21 cellular contexts compared by ENCODE assay signal in the genomic region with DNA sequence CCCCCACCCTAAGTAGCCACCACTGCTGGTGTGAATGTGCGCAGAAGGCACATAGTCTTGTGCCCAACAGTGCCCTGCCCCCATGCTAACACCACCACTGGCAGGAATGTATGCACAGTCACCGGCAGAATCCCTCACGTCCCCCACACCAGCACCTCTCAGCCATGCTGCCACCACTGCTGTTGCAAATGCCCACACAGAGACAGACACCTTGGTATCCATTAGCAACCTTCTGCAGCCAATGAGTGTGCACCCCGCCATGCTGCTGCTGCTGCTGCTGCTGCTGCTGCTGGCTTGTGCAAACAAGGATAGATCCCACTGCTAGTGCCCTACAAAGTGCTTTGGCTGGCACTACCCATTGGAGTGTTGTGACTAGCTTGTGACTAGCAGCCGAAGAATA. TPM values are rescaled to one million over a fixed set of nuclear protein-coding genes. Genes with fewer than 3 reads are reported as not detected.
A peak's percentile ranks its signal among the peaks of the same experiment; 100 is the strongest.
DNase-seq lines count a peak whose midpoint lies in the region; ATAC-seq and TF ChIP-seq lines count a peak whose summit lies in the region.
"Had no signal": no experiment of that assay in that cellular context is flagged by ENCODE, and none has a peak within 500 bp of the region (broad histone marks: within the 10 kb centered on the region; RNA-seq: fewer than 3 reads in every experiment).

No MANE protein-coding gene starts in this region.

- peaks cover 6% of the 10 kb centered on the region for H3K36me3 Mint-ChIP-seq in neural progenitor cell
- H3K36me3 Mint-ChIP-seq: CD8-positive, alpha-beta T cell had no signal

- RAD21 ChIA-PET in HCT116 (lab: Charles Lee; ENCODE audit: low non-redundant PET in 1 of 2, low total read pairs in 2 of 2, uncharacterized antibody in 2 of 2, unreplicated experiment in 2 of 2) = no interaction called here

- no peak overlapping the region for H3K27ac ChIP-seq in HCT116 (ENCODE audit: low read depth, low read length)
- H3K27ac ChIP-seq in angular gyrus (ENCODE audit: low read depth, low read length) = peak overlapping the region; percentile 13
- no peak overlapping the region for H3K27ac ChIP-seq in neural progenitor cell
- H3K27ac ChIP-seq in upper lobe of right lung = no peak overlapping the region
- H3K27ac ChIP-seq: 22Rv1, RWPE1 had no signal

- no peak overlapping the region for H3K4me3 Mint-ChIP-seq in neural progenitor cell
- H3K4me3 Mint-ChIP-seq: CD8-positive, alpha-beta T cell had no signal

- H3K9me3 ChIP-seq in HCT116 (ENCODE audit: control insufficient read depth in 1 of 2, insufficient read depth in 1 of 2, low read depth in 1 of 2, low read length in 2 of 2) (no peaks in the 10 kb centered on the region), neural progenitor cell (ENCODE audit: low read depth) (no peaks in the 10 kb centered on the region), upper lobe of right lung (no peaks in the 10 kb centered on the region)

- H3K9ac ChIP-seq in HCT116 (ENCODE audit: low read length) (no peak overlapping the region), neural progenitor cell (no peak overlapping the region)
- H3K9ac ChIP-seq: BLaER1 treated with 17β-estradiol and CSF1 and Interleukin-3, amounts not matched to agents 10 nM and 100 nM had no signal

- H3K27ac Mint-ChIP-seq in neural progenitor cell = peak overlapping the region; percentile 55
- H3K27ac Mint-ChIP-seq: CD8-positive, alpha-beta T cell had no signal

- CTCF ChIA-PET in HCT116 (lab: Charles Lee) = no interaction called here

- no peak for TF ChIP-seq POLR2A in HCT116 (IDR thresholded peaks at IDR 0.05; ENCODE audit: borderline replicate concordance, extremely low read depth, insufficient read depth, insufficient read length)

- peaks cover 10% of the 10 kb centered on the region for H3K9me3 Mint-ChIP-seq in neural progenitor cell
- H3K9me3 Mint-ChIP-seq: CD8-positive, alpha-beta T cell had no signal

- H3K79me2 ChIP-seq in HCT116 (ENCODE audit: insufficient read depth, low read length) (no peaks in the 10 kb centered on the region), neural progenitor cell (ENCODE audit: low read depth) (no peaks in the 10 kb centered on the region)

- DNase-seq in NCI-H1417 (lab: John Stamatoyannopoulos, UW) (peak in 2 of 3 experiments; percentile 53 to 70), NCI-H1417 treated with DMSO at 0.1 percent for 48 hours (lab: John Stamatoyannopoulos, UW) (no peak), HCT116 (ENCODE audit: low read depth, low spot score) (no peak), neural progenitor cell (ENCODE audit: low spot score) (no peak), upper lobe of right lung (no peak), glomerular visceral epithelial cell (ENCODE audit: extremely low spot score) (no peak)
- DNase-seq: ACHN; CD8-positive, alpha-beta T cell; DND-41; Kasumi-1; NCI-H1436; NCI-H187 treated with DMSO at 0.1 percent for 48 hours; NCI-H226; NCI-H524; NK-92 treated with Interleukin-12 subunit alpha and Interleukin-12 subunit beta, amount 100 ng/mL, for 24 hours had no signal

- BruUV-seq in HCT116 (replicated peaks; lab: Mats Ljungman, UMichigan) = no TSS peak

- no peaks in the 10 kb centered on the region for H3F3A ChIP-seq in neural progenitor cell (ENCODE audit: low read depth)

- intact Hi-C loops in HCT116 (cut with micrococcal nuclease) (no loop called here), upper lobe of right lung (cut with DNase I) (no loop called here)

- TF ChIP-seq CTCF in HCT116 (IDR thresholded peaks at IDR 0.05 in 2 of 3, conservative IDR thresholded peaks at IDR 0.05 in 1 of 3; ENCODE audit: borderline replicate concordance in 1 of 3, insufficient read depth in 1 of 3, low read depth in 2 of 3, low read length in 2 of 3) (no peak), neural progenitor cell (IDR thresholded peaks at IDR 0.05) (no peak), upper lobe of right lung (IDR thresholded peaks at IDR 0.05) (no peak)

- no peak overlapping the region for H2AFZ ChIP-seq in HCT116 (ENCODE audit: low read depth, low read length, poor library complexity, severe bottlenecking)
- no peak overlapping the region for H2AFZ ChIP-seq in neural progenitor cell (replicated peaks)

- H3K27me3 ChIP-seq in HCT116 (ENCODE audit: insufficient read depth, low read length) = no peaks in the 10 kb centered on the region
- no peaks in the 10 kb centered on the region for H3K27me3 ChIP-seq in neural progenitor cell
- no peaks in the 10 kb centered on the region for H3K27me3 ChIP-seq in upper lobe of right lung
- H3K27me3 ChIP-seq: BLaER1 treated with 17β-estradiol and CSF1 and Interleukin-3, amounts not matched to agents 10 nM and 100 nM had no signal

- ATAC-seq in HCT116 (0 out of 2 replicates have a peak, but pooled peaks have one; percentile 22), upper lobe of right lung (no peak), GM19035 (IDR thresholded peaks at IDR 0.05; ENCODE audit: unreplicated experiment) (no peak)
- ATAC-seq: CD8-positive, alpha-beta T cell; GM12878 had no signal

- H3K4me3 ChIP-seq in HCT116 (replicated peaks in 1 of 2; ENCODE audit: low read depth in 1 of 2, low read length in 2 of 2) (no peak overlapping the region), neural progenitor cell (no peak overlapping the region), upper lobe of right lung (no peak overlapping the region)
- H3K4me3 ChIP-seq: BLaER1 treated with 17β-estradiol and CSF1 and Interleukin-3, amounts not matched to agents 10 nM and 100 nM; GM12878 had no signal

- no peaks in the 10 kb centered on the region for H3K9me2 ChIP-seq in HCT116 (ENCODE audit: insufficient read depth)

- H3K4me2 ChIP-seq in HCT116 (ENCODE audit: low read length) (no peak overlapping the region), neural progenitor cell (no peak overlapping the region)

- no peak for TF ChIP-seq RAD21 in HCT116 (IDR thresholded peaks at IDR 0.05; ENCODE audit: low read depth)

- H3K4me1 ChIP-seq in HCT116 (ENCODE audit: control insufficient read depth in 1 of 2, insufficient read depth in 2 of 2, low read length in 2 of 2) (no peaks in the 10 kb centered on the region), neural progenitor cell (no peaks in the 10 kb centered on the region), upper lobe of right lung (no peaks in the 10 kb centered on the region)

- H4K20me1 ChIP-seq in HCT116 (ENCODE audit: insufficient read depth) = no peaks in the 10 kb centered on the region
- H4K20me1 ChIP-seq in neural progenitor cell (ENCODE audit: low read depth) = no peaks in the 10 kb centered on the region
- H4K20me1 ChIP-seq: BLaER1 treated with 17β-estradiol and CSF1 and Interleukin-3, amounts not matched to agents 10 nM and 100 nM had no signal

- no peaks in the 10 kb centered on the region for H3K36me3 ChIP-seq in HCT116 (ENCODE audit: control insufficient read depth in 1 of 2, insufficient read depth in 2 of 2, low read length in 2 of 2)
- H3K36me3 ChIP-seq in neural progenitor cell = no peaks in the 10 kb centered on the region
- H3K36me3 ChIP-seq in upper lobe of right lung = no peaks in the 10 kb centered on the region

- H3K27me3 Mint-ChIP-seq in neural progenitor cell (ENCODE audit: insufficient read depth, low read depth) = peaks cover 2% of the 10 kb centered on the region

- POLR2A ChIA-PET in HCT116 (lab: Charles Lee) = no interaction called here

- no peaks in the 10 kb centered on the region for H3K4me1 Mint-ChIP-seq in neural progenitor cell

TF ChIP-seq in HCT116, 20 proteins besides CTCF, POLR2A, EP300 and RAD21:
- TF ChIP-seq EGR1 (IDR thresholded peaks at IDR 0.05; ENCODE audit: low read depth) (no peak), SRF (IDR thresholded peaks at IDR 0.05; ENCODE audit: low read depth) (no peak), ZFX (IDR thresholded peaks at IDR 0.05) (no peak), SP1 (IDR thresholded peaks at IDR 0.05; ENCODE audit: low read depth) (no peak), JUND (IDR thresholded peaks at IDR 0.05) (no peak), SIN3A (IDR thresholded peaks at IDR 0.05; ENCODE audit: low read depth) (no peak), ELF1 (IDR thresholded peaks at IDR 0.05; ENCODE audit: borderline replicate concordance, low read depth) (no peak), FOSL1 (IDR thresholded peaks at IDR 0.05; ENCODE audit: low read depth) (no peak)
- TF ChIP-seq, protein P1, sequence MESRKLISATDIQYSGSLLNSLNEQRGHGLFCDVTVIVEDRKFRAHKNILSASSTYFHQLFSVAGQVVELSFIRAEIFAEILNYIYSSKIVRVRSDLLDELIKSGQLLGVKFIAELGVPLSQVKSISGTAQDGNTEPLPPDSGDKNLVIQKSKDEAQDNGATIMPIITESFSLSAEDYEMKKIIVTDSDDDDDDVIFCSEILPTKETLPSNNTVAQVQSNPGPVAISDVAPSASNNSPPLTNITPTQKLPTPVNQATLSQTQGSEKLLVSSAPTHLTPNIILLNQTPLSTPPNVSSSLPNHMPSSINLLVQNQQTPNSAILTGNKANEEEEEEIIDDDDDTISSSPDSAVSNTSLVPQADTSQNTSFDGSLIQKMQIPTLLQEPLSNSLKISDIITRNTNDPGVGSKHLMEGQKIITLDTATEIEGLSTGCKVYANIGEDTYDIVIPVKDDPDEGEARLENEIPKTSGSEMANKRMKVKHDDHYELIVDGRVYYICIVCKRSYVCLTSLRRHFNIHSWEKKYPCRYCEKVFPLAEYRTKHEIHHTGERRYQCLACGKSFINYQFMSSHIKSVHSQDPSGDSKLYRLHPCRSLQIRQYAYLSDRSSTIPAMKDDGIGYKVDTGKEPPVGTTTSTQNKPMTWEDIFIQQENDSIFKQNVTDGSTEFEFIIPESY (IDR thresholded peaks at IDR 0.05; ENCODE audit: extremely low read depth, insufficient replicate concordance, low read length) = no peak

RNA-seq across cellular contexts. Expression of a gene that starts 52.4 kb away (rescaled TPM):
- 3.6 TPM for total RNA-seq in HCT116 (2021; ENCODE audit: unreplicated experiment)
- polyA plus RNA-seq in HCT116 (2012) = 2.3 and 2.8 TPM in 2 replicates
- total RNA-seq in neural progenitor cell (ENCODE audit: low replicate concordance) = 2.0 and 2.3 TPM in 2 replicates
- total RNA-seq in upper lobe of right lung = 11.9 TPM

Comparison
In these comparisons a context has a peak if more than half of its experiments do, and no peak if none do; other contexts are left out.
1. DNase-seq: peak in NCI-H1417 (2 of 3); none in NCI-H1417 treated with DMSO at 0.1 percent for 48 hours (single experiment), HCT116 (single experiment), neural progenitor cell (single experiment), upper lobe of right lung (single experiment) and glomerular visceral epithelial cell (single experiment).